In the genomic region with DNA sequence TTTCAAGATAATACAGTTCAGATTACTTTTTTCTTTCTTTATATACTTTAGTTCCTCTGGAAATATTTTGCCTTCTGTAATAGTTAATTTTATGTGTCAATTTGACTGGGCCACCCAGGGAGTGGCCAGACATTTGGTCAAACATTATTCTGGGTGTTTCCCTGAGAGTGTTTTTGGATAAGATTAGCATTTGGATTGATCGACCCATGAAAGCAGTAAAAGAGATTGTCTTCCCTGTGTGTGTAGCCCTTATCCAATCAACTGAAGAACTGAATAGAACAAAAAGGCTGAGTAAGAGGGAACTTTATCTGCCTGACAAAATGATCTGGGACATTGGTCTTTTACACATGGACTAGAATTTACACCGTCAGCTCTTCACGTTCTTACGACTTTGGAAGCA, we compare ENCODE assay signal across 9 cellular contexts.
"Had no signal": no experiment of that assay in that cellular context is flagged by ENCODE, and none has a peak within 500 bp of the region (broad histone marks: within the 10 kb centered on the region; RNA-seq: fewer than 3 reads in every experiment).

No MANE protein-coding gene starts in this region.

- ATAC-seq: HCT116, HepG2 had no signal

- H3K9me3 ChIP-seq: HAP-1 had no signal

- H3K4me1 Mint-ChIP-seq: IgD-negative memory B cell had no signal

- DNase-seq: GM23248, GOT3, H7, HFFc6 had no signal

- H3K27me3 Mint-ChIP-seq: IgD-negative memory B cell had no signal

- H3K4me3 Mint-ChIP-seq: HFFc6, IgD-negative memory B cell had no signal

- H3K36me3 Mint-ChIP-seq: IgD-negative memory B cell had no signal

- H3K36me3 ChIP-seq: HAP-1 had no signal

- H3K4me3 ChIP-seq: GM23248, HAP-1 had no signal

- H3K27ac ChIP-seq: GM23248, HL-60 had no signal

- H3K4me1 ChIP-seq: HAP-1 had no signal

- H3K9ac ChIP-seq: GM23248 had no signal

- H2AFZ ChIP-seq: GM23248 had no signal

- H3K27ac Mint-ChIP-seq: HFFc6, IgD-negative memory B cell had no signal
